1 cellular context compared by ENCODE assay signal in genomic region chr13:30307194-30307965, GRCh38.
A peak's percentile ranks its signal among the peaks of the same experiment; 100 is the strongest.
TF ChIP-seq lines count a peak whose summit lies in the region.

Gene KATNAL1, minus strand, starts transcription at chr13:30307551. Its CDS starts 23,774 bp downstream, at chr13:30283777.

TF ChIP-seq in K562, 482 proteins besides CTCF, POLR2A, EP300 and RAD21 (continued from another document and continues in another):
- TF ChIP-seq, protein P1, sequence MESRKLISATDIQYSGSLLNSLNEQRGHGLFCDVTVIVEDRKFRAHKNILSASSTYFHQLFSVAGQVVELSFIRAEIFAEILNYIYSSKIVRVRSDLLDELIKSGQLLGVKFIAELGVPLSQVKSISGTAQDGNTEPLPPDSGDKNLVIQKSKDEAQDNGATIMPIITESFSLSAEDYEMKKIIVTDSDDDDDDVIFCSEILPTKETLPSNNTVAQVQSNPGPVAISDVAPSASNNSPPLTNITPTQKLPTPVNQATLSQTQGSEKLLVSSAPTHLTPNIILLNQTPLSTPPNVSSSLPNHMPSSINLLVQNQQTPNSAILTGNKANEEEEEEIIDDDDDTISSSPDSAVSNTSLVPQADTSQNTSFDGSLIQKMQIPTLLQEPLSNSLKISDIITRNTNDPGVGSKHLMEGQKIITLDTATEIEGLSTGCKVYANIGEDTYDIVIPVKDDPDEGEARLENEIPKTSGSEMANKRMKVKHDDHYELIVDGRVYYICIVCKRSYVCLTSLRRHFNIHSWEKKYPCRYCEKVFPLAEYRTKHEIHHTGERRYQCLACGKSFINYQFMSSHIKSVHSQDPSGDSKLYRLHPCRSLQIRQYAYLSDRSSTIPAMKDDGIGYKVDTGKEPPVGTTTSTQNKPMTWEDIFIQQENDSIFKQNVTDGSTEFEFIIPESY (CRISPR knock-in tag; IDR thresholded peaks at IDR 0.05) = no peak
- TF ChIP-seq, protein P2, sequence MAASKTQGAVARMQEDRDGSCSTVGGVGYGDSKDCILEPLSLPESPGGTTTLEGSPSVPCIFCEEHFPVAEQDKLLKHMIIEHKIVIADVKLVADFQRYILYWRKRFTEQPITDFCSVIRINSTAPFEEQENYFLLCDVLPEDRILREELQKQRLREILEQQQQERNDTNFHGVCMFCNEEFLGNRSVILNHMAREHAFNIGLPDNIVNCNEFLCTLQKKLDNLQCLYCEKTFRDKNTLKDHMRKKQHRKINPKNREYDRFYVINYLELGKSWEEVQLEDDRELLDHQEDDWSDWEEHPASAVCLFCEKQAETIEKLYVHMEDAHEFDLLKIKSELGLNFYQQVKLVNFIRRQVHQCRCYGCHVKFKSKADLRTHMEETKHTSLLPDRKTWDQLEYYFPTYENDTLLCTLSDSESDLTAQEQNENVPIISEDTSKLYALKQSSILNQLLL (CRISPR knock-in tag; IDR thresholded peaks at IDR 0.05; ENCODE audit: borderline replicate concordance) = no peak
- TF ChIP-seq NONO (IDR thresholded peaks at IDR 0.05; ENCODE audit: low read depth in 2 of 2, low read length in 1 of 2) (no peak), ZNF165 (CRISPR knock-in tag; IDR thresholded peaks at IDR 0.05; ENCODE audit: borderline replicate concordance) (no peak), SLC30A9 (CRISPR knock-in tag; IDR thresholded peaks at IDR 0.05) (no peak), NFATC3 (IDR thresholded peaks at IDR 0.05) (no peak), BRD9 (IDR thresholded peaks at IDR 0.05; ENCODE audit: low read depth, partially characterized antibody) (peak; percentile 56), MAFK (IDR thresholded peaks at IDR 0.05; ENCODE audit: low read length) (0 out of 2 replicates have a peak, but pooled peaks have one; percentile 4), ZNF717 (CRISPR knock-in tag; IDR thresholded peaks at IDR 0.05) (no peak), CREM (IDR thresholded peaks at IDR 0.05; ENCODE audit: low read depth) (peak; percentile 54; the same call in 1 of the 2 replicates), TFE3 (CRISPR knock-in tag; IDR thresholded peaks at IDR 0.05) (no peak), MAFG (tag; conservative IDR thresholded peaks at IDR 0.05) (no peak), ZNF23 (CRISPR knock-in tag; IDR thresholded peaks at IDR 0.05) (no peak), NCOA1 (IDR thresholded peaks at IDR 0.05; ENCODE audit: low read depth) (no peak), ATF4 (CRISPR knock-in tag; IDR thresholded peaks at IDR 0.05) (no peak), FOXA3 (CRISPR knock-in tag; conservative IDR thresholded peaks at IDR 0.05 in 1 of 2, IDR thresholded peaks at IDR 0.05 in 1 of 2) (no peak), NFIX (CRISPR knock-in tag; IDR thresholded peaks at IDR 0.05; ENCODE audit: low read depth) (no peak), ZFP1 (CRISPR knock-in tag; IDR thresholded peaks at IDR 0.05) (no peak), NELFE (IDR thresholded peaks at IDR 0.05; ENCODE audit: insufficient read depth, insufficient read length) (no peak), ZNF507 (tag; conservative IDR thresholded peaks at IDR 0.05) (no peak), CBX8 (IDR thresholded peaks at IDR 0.05; ENCODE audit: borderline replicate concordance, extremely low read depth, low read depth, low read length, poor library complexity, severe bottlenecking) (no peak), TBP (optimal IDR thresholded peaks at IDR 0.05; ENCODE audit: low read depth, low read length) (peak; percentile 46), CTBP1 (IDR thresholded peaks at IDR 0.05; ENCODE audit: borderline replicate concordance) (peak; percentile 87), KAT2B (IDR thresholded peaks at IDR 0.05; ENCODE audit: low read depth, low read length) (no peak), SRSF1 (IDR thresholded peaks at IDR 0.05; ENCODE audit: low read depth, low read length) (no peak), ZNF584 (CRISPR knock-in tag; IDR thresholded peaks at IDR 0.05; ENCODE audit: low read depth) (no peak), SMAD2 (IDR thresholded peaks at IDR 0.05; ENCODE audit: low read depth, low read length) (no peak), BHLHE40 (IDR thresholded peaks at IDR 0.05; ENCODE audit: low read length) (no peak), BRF1 (IDR thresholded peaks at IDR 0.05; ENCODE audit: borderline replicate concordance, extremely low read depth, insufficient read length) (no peak), ESRRB (CRISPR knock-in tag; IDR thresholded peaks at IDR 0.05; ENCODE audit: borderline replicate concordance) (no peak), RFX1 (IDR thresholded peaks at IDR 0.05) (peak; percentile 83), ZNF175 (CRISPR knock-in tag; IDR thresholded peaks at IDR 0.05; ENCODE audit: low read depth) (no peak), PCBP2 (IDR thresholded peaks at IDR 0.05; ENCODE audit: low read depth, low read length, poor library complexity, severe bottlenecking) (no peak), NCOA2 (IDR thresholded peaks at IDR 0.05; ENCODE audit: partially characterized antibody in 2 of 2) (no peak), ZNF639 (CRISPR knock-in tag; conservative IDR thresholded peaks at IDR 0.05 in 1 of 2, IDR thresholded peaks at IDR 0.05 in 1 of 2) (no peak), TSHZ1 (CRISPR knock-in tag; IDR thresholded peaks at IDR 0.05) (no peak), ZNF696 (CRISPR knock-in tag; conservative IDR thresholded peaks at IDR 0.05) (no peak), ZNF431 (CRISPR knock-in tag; IDR thresholded peaks at IDR 0.05) (no peak), EGR1 (conservative IDR thresholded peaks at IDR 0.05) (peak; percentile 73), KLF1 (tag; IDR thresholded peaks at IDR 0.05) (0 out of 2 replicates have a peak, but pooled peaks have one; percentile 61)
- TF ChIP-seq, protein P3, sequence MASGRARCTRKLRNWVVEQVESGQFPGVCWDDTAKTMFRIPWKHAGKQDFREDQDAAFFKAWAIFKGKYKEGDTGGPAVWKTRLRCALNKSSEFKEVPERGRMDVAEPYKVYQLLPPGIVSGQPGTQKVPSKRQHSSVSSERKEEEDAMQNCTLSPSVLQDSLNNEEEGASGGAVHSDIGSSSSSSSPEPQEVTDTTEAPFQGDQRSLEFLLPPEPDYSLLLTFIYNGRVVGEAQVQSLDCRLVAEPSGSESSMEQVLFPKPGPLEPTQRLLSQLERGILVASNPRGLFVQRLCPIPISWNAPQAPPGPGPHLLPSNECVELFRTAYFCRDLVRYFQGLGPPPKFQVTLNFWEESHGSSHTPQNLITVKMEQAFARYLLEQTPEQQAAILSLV (tag; IDR thresholded peaks at IDR 0.05) = no peak
- TF ChIP-seq, protein P4, sequence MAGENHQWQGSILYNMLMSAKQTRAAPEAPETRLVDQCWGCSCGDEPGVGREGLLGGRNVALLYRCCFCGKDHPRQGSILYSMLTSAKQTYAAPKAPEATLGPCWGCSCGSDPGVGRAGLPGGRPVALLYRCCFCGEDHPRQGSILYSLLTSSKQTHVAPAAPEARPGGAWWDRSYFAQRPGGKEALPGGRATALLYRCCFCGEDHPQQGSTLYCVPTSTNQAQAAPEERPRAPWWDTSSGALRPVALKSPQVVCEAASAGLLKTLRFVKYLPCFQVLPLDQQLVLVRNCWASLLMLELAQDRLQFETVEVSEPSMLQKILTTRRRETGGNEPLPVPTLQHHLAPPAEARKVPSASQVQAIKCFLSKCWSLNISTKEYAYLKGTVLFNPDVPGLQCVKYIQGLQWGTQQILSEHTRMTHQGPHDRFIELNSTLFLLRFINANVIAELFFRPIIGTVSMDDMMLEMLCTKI (IDR thresholded peaks at IDR 0.05; ENCODE audit: partially characterized antibody) = no peak
- TF ChIP-seq, protein P5, sequence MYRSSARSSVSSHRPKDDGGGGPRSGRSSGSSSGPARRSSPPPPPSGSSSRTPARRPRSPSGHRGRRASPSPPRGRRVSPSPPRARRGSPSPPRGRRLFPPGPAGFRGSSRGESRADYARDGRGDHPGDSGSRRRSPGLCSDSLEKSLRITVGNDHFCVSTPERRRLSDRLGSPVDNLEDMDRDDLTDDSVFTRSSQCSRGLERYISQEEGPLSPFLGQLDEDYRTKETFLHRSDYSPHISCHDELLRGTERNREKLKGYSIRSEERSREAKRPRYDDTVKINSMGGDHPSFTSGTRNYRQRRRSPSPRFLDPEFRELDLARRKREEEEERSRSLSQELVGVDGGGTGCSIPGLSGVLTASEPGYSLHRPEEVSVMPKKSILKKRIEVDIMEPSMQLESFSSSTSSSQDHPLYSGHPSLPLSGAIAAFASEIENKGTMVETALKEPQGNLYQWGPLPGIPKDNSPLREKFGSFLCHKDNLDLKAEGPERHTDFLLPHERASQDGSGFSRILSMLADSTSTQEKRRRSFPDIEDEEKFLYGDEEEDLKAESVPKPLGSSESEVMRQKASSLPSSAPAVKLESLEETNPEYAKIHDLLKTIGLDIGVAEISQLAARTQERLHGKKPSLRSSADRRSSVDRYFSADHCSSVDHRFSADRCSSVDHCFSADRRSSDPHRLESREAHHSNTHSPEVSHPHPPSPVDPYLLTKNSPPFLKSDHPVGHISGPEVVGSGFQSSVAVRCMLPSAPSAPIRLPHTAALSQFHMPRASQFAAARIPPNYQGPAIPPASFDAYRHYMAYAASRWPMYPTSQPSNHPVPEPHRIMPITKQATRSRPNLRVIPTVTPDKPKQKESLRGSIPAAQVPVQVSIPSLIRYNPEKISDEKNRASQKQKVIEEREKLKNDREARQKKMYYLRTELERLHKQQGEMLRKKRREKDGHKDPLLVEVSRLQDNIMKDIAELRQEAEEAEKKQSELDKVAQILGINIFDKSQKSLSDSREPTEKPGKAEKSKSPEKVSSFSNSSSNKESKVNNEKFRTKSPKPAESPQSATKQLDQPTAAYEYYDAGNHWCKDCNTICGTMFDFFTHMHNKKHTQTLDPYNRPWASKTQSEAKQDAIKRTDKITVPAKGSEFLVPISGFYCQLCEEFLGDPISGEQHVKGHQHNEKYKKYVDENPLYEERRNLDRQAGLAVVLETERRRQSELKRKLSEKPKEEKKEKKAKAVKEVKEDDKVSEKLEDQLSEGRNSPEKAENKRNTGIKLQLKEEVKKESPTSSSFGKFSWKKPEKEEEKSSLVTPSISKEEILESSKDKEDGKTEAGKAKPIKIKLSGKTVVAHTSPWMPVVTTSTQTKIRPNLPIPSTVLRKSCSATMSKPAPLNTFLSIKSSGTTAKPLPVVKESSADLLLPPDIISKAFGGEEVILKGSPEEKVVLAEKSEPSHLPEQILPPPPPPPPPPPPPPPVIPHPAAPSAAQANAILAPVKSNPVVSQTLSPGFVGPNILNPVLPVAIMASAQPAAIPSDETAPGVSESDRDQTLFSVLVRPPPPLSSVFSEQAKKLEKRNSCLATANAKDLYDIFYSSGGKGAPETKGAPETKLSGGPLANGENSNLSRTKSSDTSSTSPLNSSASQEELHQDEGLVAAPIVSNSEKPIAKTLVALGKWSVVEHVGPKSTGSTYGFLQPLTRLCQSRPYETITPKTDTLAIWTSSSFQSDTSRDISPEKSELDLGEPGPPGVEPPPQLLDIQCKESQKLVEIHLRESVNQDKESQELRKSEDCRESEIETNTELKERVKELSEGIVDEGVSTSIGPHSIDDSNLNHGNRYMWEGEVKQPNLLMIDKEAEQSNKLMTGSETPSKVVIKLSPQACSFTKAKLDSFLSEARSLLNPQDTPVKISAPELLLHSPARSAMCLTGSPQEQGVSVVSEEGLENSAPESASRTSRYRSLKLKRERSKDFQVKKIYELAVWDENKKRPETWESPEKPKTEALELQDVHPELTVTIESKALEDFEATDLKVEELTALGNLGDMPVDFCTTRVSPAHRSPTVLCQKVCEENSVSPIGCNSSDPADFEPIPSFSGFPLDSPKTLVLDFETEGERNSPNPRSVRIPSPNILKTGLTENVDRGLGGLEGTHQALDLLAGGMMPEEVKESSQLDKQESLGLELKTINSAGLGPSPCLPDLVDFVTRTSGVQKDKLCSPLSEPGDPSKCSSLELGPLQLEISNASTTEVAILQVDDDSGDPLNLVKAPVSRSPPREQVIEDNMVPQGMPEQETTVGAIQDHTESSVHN (IDR thresholded peaks at IDR 0.05; ENCODE audit: borderline replicate concordance in 1 of 2, low read depth in 1 of 2) = no peak
